8 cellular contexts compared by ENCODE assay signal in genomic region chr6:113860165-113860955, GRCh38. TPM values are rescaled to one million over a fixed set of nuclear protein-coding genes. Genes with fewer than 3 reads are reported as not detected.
DNase-seq lines count a peak whose midpoint lies in the region; ATAC-seq lines count a peak whose summit lies in the region.

No MANE protein-coding gene starts in this region.

- DNase-seq in T-helper 2 cell treated with Interferon-gamma antibody and Interleukin-4, amounts not matched to agents 5 μg/mL and 100 μg/mL, for 36 hours (ENCODE audit: low spot score) = no peak
- DNase-seq in T-helper 2 cell (no peak), amniotic epithelial cell (ENCODE audit: low read depth) (peak; percentile 41), smooth muscle cell of the brain vasculature (ENCODE audit: low read depth, low spot score) (peak; percentile 13), mucosa of gallbladder (ENCODE audit: low spot score) (no peak)
- no peak for DNase-seq in activated CD8-positive, alpha-beta memory T cell treated with anti-CD3 and anti-CD28 coated beads, Interleukin-2, amount 10 ng/mL, durations not matched to agents 7 days and 5 days

- H3K36me3 Mint-ChIP-seq in T-helper 2 cell treated with Interferon-gamma antibody and Interleukin-4, amounts not matched to agents 5 μg/mL and 100 μg/mL, for 36 hours (ENCODE audit: low read depth) = no peaks in the 10 kb centered on the region
- peaks cover 2% of the 10 kb centered on the region for H3K36me3 Mint-ChIP-seq in activated CD8-positive, alpha-beta memory T cell treated with anti-CD3 and anti-CD28 coated beads, Interleukin-2, amount 10 ng/mL, durations not matched to agents 7 days and 5 days

- no peak for ATAC-seq in activated CD8-positive, alpha-beta memory T cell treated with anti-CD3 and anti-CD28 coated beads, Interleukin-2, amount 10 ng/mL, durations not matched to agents 7 days and 5 days
- no peak for ATAC-seq in GM21576 (IDR thresholded peaks at IDR 0.05; ENCODE audit: unreplicated experiment)

- peak overlapping the region; percentile 47 for H3K4me3 Mint-ChIP-seq in T-helper 2 cell treated with Interferon-gamma antibody and Interleukin-4, amounts not matched to agents 5 μg/mL and 100 μg/mL, for 36 hours
- H3K4me3 Mint-ChIP-seq in activated CD8-positive, alpha-beta memory T cell treated with anti-CD3 and anti-CD28 coated beads, Interleukin-2, amount 10 ng/mL, durations not matched to agents 7 days and 5 days = no peak overlapping the region

- H3K4me3 ChIP-seq in iPS-18c (ENCODE audit: insufficient read depth, low read depth, low read length) = peak overlapping the region; percentile 61; the same call in 1 of the 2 replicates

- peaks cover 8% of the 10 kb centered on the region for H3K4me1 Mint-ChIP-seq in T-helper 2 cell treated with Interferon-gamma antibody and Interleukin-4, amounts not matched to agents 5 μg/mL and 100 μg/mL, for 36 hours (ENCODE audit: low read depth)
- peaks cover 16% of the 10 kb centered on the region for H3K4me1 Mint-ChIP-seq in activated CD8-positive, alpha-beta memory T cell treated with anti-CD3 and anti-CD28 coated beads, Interleukin-2, amount 10 ng/mL, durations not matched to agents 7 days and 5 days

- CTCF ChIA-PET in activated CD8-positive, alpha-beta memory T cell treated with anti-CD3 and anti-CD28 coated beads, Interleukin-2, amount 10 ng/mL, durations not matched to agents 7 days and 5 days (lab: Charles Lee) = interaction anchor here (1.2 to 2.4 kb wide), 3 partner anchors 19 to 554 kb away, joined by 3 to 20 read pairs (median 6); no protein-coding TSS in a partner anchor

- H3K9me3 ChIP-seq in iPS-18c (ENCODE audit: control insufficient read depth, insufficient read depth, low read length) = peaks cover 4% of the 10 kb centered on the region

- H3K27ac Mint-ChIP-seq in T-helper 2 cell treated with Interferon-gamma antibody and Interleukin-4, amounts not matched to agents 5 μg/mL and 100 μg/mL, for 36 hours = no peak overlapping the region
- H3K27ac Mint-ChIP-seq in activated CD8-positive, alpha-beta memory T cell treated with anti-CD3 and anti-CD28 coated beads, Interleukin-2, amount 10 ng/mL, durations not matched to agents 7 days and 5 days = no peak overlapping the region

- no peaks in the 10 kb centered on the region for H3K9me3 Mint-ChIP-seq in T-helper 2 cell treated with Interferon-gamma antibody and Interleukin-4, amounts not matched to agents 5 μg/mL and 100 μg/mL, for 36 hours
- H3K9me3 Mint-ChIP-seq in activated CD8-positive, alpha-beta memory T cell treated with anti-CD3 and anti-CD28 coated beads, Interleukin-2, amount 10 ng/mL, durations not matched to agents 7 days and 5 days (ENCODE audit: low read depth) = no peaks in the 10 kb centered on the region

- H3K27me3 Mint-ChIP-seq in T-helper 2 cell treated with Interferon-gamma antibody and Interleukin-4, amounts not matched to agents 5 μg/mL and 100 μg/mL, for 36 hours (ENCODE audit: low read depth) = peaks cover 33% of the 10 kb centered on the region
- peaks cover 29% of the 10 kb centered on the region for H3K27me3 Mint-ChIP-seq in activated CD8-positive, alpha-beta memory T cell treated with anti-CD3 and anti-CD28 coated beads, Interleukin-2, amount 10 ng/mL, durations not matched to agents 7 days and 5 days

RNA-seq across cellular contexts. Expression of gene MARCKS, which starts 3.2 kb away (rescaled TPM):
- 114 TPM for total RNA-seq in mucosa of gallbladder
- under 1 TPM in 1 of 2 experiments, not detected in 1; 0.30 TPM for total RNA-seq in activated CD8-positive, alpha-beta memory T cell treated with anti-CD3 and anti-CD28 coated beads, Interleukin-2, amount 10 ng/mL, durations not matched to agents 7 days and 5 days

Comparison
In these comparisons a context has a peak if more than half of its experiments do, and no peak if none do; other contexts are left out.
1. DNase-seq: peak in amniotic epithelial cell (single experiment) and smooth muscle cell of the brain vasculature (single experiment); none in T-helper 2 cell treated with Interferon-gamma antibody and Interleukin-4, amounts not matched to agents 5 μg/mL and 100 μg/mL, for 36 hours (single experiment), T-helper 2 cell (0 of 5), mucosa of gallbladder (single experiment) and activated CD8-positive, alpha-beta memory T cell treated with anti-CD3 and anti-CD28 coated beads, Interleukin-2, amount 10 ng/mL, durations not matched to agents 7 days and 5 days (single experiment).
2. RNA of gene MARCKS, which starts 3.2 kb away (total RNA-seq): 114 TPM in mucosa of gallbladder (single experiment); 0.30 TPM in activated CD8-positive, alpha-beta memory T cell treated with anti-CD3 and anti-CD28 coated beads, Interleukin-2, amount 10 ng/mL, durations not matched to agents 7 days and 5 days; every median in the first group is over 10 times any median in the second.